1 cellular context compared by ENCODE assay signal in the genomic region with DNA sequence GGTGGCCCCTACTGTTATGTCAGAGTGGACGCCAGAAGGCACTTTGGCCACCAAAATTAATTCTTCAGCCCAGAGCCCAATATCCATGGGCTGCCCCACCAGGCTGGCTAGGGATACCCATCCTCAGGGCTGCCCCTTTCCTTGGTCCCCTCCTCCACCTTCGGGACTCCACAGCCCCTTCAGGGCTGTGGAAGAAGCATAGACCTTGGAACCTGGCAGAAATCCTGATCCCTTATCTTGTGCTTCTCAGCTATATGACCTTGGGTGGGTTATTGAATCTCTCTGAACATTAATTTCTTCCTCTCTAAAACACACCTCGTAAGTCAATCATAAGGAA.
TF ChIP-seq lines count a peak whose summit lies in the region.

No MANE protein-coding gene starts in this region.

TF ChIP-seq in WTC11, 78 proteins besides CTCF, POLR2A, EP300 and RAD21 (continued from another document):
- TF ChIP-seq, protein P1, sequence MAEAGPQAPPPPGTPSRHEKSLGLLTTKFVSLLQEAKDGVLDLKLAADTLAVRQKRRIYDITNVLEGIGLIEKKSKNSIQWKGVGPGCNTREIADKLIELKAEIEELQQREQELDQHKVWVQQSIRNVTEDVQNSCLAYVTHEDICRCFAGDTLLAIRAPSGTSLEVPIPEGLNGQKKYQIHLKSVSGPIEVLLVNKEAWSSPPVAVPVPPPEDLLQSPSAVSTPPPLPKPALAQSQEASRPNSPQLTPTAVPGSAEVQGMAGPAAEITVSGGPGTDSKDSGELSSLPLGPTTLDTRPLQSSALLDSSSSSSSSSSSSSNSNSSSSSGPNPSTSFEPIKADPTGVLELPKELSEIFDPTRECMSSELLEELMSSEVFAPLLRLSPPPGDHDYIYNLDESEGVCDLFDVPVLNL (CRISPR knock-in tag; IDR thresholded peaks at IDR 0.05; ENCODE audit: borderline replicate concordance, low read depth) = no peak
- TF ChIP-seq TEAD4 (CRISPR knock-in tag; IDR thresholded peaks at IDR 0.05) (no peak), ZNF263 (CRISPR knock-in tag; IDR thresholded peaks at IDR 0.05; ENCODE audit: low read depth) (no peak)
- TF ChIP-seq, protein P2, sequence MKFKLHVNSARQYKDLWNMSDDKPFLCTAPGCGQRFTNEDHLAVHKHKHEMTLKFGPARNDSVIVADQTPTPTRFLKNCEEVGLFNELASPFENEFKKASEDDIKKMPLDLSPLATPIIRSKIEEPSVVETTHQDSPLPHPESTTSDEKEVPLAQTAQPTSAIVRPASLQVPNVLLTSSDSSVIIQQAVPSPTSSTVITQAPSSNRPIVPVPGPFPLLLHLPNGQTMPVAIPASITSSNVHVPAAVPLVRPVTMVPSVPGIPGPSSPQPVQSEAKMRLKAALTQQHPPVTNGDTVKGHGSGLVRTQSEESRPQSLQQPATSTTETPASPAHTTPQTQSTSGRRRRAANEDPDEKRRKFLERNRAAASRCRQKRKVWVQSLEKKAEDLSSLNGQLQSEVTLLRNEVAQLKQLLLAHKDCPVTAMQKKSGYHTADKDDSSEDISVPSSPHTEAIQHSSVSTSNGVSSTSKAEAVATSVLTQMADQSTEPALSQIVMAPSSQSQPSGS (CRISPR knock-in tag; IDR thresholded peaks at IDR 0.05; ENCODE audit: borderline replicate concordance, low read depth) = no peak
- TF ChIP-seq, protein P3, sequence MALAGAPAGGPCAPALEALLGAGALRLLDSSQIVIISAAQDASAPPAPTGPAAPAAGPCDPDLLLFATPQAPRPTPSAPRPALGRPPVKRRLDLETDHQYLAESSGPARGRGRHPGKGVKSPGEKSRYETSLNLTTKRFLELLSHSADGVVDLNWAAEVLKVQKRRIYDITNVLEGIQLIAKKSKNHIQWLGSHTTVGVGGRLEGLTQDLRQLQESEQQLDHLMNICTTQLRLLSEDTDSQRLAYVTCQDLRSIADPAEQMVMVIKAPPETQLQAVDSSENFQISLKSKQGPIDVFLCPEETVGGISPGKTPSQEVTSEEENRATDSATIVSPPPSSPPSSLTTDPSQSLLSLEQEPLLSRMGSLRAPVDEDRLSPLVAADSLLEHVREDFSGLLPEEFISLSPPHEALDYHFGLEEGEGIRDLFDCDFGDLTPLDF (CRISPR knock-in tag; IDR thresholded peaks at IDR 0.05) = no peak
